Comparison of ENCODE assay signal across 8 cellular contexts in genomic region chr1:11037740-11038182, GRCh38. TPM values are rescaled to one million over a fixed set of nuclear protein-coding genes. Genes with fewer than 3 reads are reported as not detected.
DNase-seq lines count a peak whose midpoint lies in the region; ATAC-seq lines count a peak whose summit lies in the region.

No MANE protein-coding gene starts in this region.

- H3K4me3 Mint-ChIP-seq in central memory CD8-positive, alpha-beta T cell: no peak overlapping the region

- H3K36me3 Mint-ChIP-seq in central memory CD8-positive, alpha-beta T cell (ENCODE audit: insufficient read depth): no peaks in the 10 kb centered on the region

- H3K27me3 Mint-ChIP-seq in central memory CD8-positive, alpha-beta T cell: no peaks in the 10 kb centered on the region

- no peak overlapping the region for H3K27ac Mint-ChIP-seq in central memory CD8-positive, alpha-beta T cell (ENCODE audit: low read depth)

- in situ Hi-C loops in Caki2 (cut with HindIII; ENCODE audit: low pct_unique_long_range_greater_than_20kb, low sequenced_read_pairs): no loop called here

- H3K9me3 Mint-ChIP-seq in central memory CD8-positive, alpha-beta T cell: no peaks in the 10 kb centered on the region

- ATAC-seq in HG02759 (IDR thresholded peaks at IDR 0.05; ENCODE audit: unreplicated experiment): peak; percentile 52
- ATAC-seq in activated CD4-positive, CD25-positive, alpha-beta regulatory T cell treated with anti-CD3 and anti-CD28 coated beads, Interleukin-2, amount 50 U/mL, for 24 hours: peak; percentile 95 to 96
- peak; percentile 91 for ATAC-seq in central memory CD8-positive, alpha-beta T cell (replicated peaks; ENCODE audit: extremely low read depth, poor library complexity, severe bottlenecking)
- no peak for ATAC-seq in HG03469 (IDR thresholded peaks at IDR 0.05; ENCODE audit: unreplicated experiment)

- no peaks in the 10 kb centered on the region for H3K4me1 Mint-ChIP-seq in central memory CD8-positive, alpha-beta T cell

- DNase-seq in Caki2 (ENCODE audit: low read depth) (peak; percentile 56), NCI-H345 treated with DMSO at 0.1 percent for 48 hours (lab: John Stamatoyannopoulos, UW; ENCODE audit: unreplicated experiment) (peak; percentile 87), kidney glomerular epithelial cell (lab: John Stamatoyannopoulos, UW) (peak; percentile 67)
- DNase-seq in central memory CD8-positive, alpha-beta T cell (ENCODE audit: low spot score in 2 of 2): peak; percentile 84 to 87
- DNase-seq in stimulated activated CD4-positive, alpha-beta T cell treated with anti-CD3 and anti-CD28 coated beads, Interleukin-1b, Interleukin-23, amount 100 ng/mL, for 48 hours: peak; percentile 86

RNA-seq across cellular contexts. Expression of gene MASP2, which starts 9.3 kb away (rescaled TPM):
- total RNA-seq in Caki2 (2014; rRNA removed; shearing (Covaris generic); ENCODE audit: low replicate concordance): not detected in 2 replicates

RNA-seq across cellular contexts. Expression of gene SRM, which starts 22.1 kb away (rescaled TPM):
- 21.0 and 34.3 TPM in 2 replicates for total RNA-seq in Caki2 (2014; rRNA removed; shearing (Covaris generic); ENCODE audit: low replicate concordance)

RNA-seq across cellular contexts. Expression of gene TARDBP, which starts 25.3 kb away (rescaled TPM):
- total RNA-seq in Caki2 (2014; rRNA removed; shearing (Covaris generic); ENCODE audit: low replicate concordance): 21.2 and 70.9 TPM in 2 replicates
